In the genomic region with DNA sequence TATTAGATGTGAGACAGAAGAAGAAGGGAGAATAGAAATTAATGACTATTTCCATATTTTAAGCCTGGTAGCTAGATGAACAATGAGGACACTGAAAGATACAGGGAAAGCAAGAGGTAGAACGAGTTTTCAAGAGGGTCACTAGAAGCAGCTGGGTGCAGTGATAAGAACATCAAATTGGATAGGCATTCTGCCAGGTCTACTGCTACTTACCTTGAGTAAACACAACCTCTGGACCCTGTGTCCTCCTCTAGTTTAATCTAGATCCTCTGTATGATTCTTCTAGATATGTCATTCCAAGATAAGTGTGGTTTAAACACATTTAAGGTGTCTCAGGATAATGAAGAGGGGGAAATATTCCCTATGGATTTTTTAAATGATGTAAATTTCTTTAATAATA, we compare ENCODE assay signal across 1 cellular context.
TF ChIP-seq lines count a peak whose summit lies in the region.

No MANE protein-coding gene starts in this region.

TF ChIP-seq in HepG2, 621 proteins besides CTCF, POLR2A, EP300 and RAD21 (continued from another document):
- TF ChIP-seq, protein P1, sequence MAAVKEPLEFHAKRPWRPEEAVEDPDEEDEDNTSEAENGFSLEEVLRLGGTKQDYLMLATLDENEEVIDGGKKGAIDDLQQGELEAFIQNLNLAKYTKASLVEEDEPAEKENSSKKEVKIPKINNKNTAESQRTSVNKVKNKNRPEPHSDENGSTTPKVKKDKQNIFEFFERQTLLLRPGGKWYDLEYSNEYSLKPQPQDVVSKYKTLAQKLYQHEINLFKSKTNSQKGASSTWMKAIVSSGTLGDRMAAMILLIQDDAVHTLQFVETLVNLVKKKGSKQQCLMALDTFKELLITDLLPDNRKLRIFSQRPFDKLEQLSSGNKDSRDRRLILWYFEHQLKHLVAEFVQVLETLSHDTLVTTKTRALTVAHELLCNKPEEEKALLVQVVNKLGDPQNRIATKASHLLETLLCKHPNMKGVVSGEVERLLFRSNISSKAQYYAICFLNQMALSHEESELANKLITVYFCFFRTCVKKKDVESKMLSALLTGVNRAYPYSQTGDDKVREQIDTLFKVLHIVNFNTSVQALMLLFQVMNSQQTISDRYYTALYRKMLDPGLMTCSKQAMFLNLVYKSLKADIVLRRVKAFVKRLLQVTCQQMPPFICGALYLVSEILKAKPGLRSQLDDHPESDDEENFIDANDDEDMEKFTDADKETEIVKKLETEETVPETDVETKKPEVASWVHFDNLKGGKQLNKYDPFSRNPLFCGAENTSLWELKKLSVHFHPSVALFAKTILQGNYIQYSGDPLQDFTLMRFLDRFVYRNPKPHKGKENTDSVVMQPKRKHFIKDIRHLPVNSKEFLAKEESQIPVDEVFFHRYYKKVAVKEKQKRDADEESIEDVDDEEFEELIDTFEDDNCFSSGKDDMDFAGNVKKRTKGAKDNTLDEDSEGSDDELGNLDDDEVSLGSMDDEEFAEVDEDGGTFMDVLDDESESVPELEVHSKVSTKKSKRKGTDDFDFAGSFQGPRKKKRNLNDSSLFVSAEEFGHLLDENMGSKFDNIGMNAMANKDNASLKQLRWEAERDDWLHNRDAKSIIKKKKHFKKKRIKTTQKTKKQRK (IDR thresholded peaks at IDR 0.05; ENCODE audit: low read length), result no peak
- no peak for TF ChIP-seq RARG (CRISPR knock-in tag; IDR thresholded peaks at IDR 0.05; ENCODE audit: low read depth)
- no peak for TF ChIP-seq HMG20A (CRISPR knock-in tag; IDR thresholded peaks at IDR 0.05; ENCODE audit: borderline replicate concordance)
- TF ChIP-seq SP5 (CRISPR knock-in tag; IDR thresholded peaks at IDR 0.05; ENCODE audit: borderline replicate concordance, low read depth), result no peak
- TF ChIP-seq, protein P2, sequence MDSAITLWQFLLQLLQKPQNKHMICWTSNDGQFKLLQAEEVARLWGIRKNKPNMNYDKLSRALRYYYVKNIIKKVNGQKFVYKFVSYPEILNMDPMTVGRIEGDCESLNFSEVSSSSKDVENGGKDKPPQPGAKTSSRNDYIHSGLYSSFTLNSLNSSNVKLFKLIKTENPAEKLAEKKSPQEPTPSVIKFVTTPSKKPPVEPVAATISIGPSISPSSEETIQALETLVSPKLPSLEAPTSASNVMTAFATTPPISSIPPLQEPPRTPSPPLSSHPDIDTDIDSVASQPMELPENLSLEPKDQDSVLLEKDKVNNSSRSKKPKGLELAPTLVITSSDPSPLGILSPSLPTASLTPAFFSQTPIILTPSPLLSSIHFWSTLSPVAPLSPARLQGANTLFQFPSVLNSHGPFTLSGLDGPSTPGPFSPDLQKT (CRISPR knock-in tag; IDR thresholded peaks at IDR 0.05; ENCODE audit: borderline replicate concordance), result no peak
- no peak for TF ChIP-seq NCOA2 (CRISPR knock-in tag; IDR thresholded peaks at IDR 0.05)
- TF ChIP-seq ZNF33A (CRISPR knock-in tag; IDR thresholded peaks at IDR 0.05; ENCODE audit: borderline replicate concordance), result no peak
